11 cellular contexts compared by ENCODE assay signal in the genomic region with DNA sequence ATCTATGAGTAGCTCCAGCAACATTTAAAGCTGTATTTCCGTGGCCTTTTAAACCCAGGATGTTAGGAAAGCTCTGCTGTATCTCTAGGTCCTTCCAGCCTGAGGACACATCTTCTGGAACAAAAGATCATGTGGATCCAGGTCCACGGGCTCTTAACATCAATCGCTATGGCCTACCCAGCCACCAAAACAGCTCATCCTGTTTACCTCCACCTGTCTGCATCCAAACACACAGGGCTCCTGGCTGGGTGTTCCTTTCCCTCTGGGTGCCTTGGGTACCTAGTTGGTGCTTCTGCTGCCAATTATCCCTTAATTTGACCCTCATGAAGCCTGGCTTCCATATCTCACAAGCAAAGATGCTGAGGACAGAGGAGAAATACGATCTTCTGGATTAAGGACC. TPM values are rescaled to one million over a fixed set of nuclear protein-coding genes. Genes with fewer than 3 reads are reported as not detected.
DNase-seq lines count a peak whose midpoint lies in the region; TF ChIP-seq lines count a peak whose summit lies in the region.
"Had no signal": no experiment of that assay in that cellular context is flagged by ENCODE, and none has a peak within 500 bp of the region (broad histone marks: within the 10 kb centered on the region; RNA-seq: fewer than 3 reads in every experiment).

No MANE protein-coding gene starts in this region.

- in situ Hi-C loops in G401 (cut with HindIII; ENCODE audit: low sequenced_read_pairs): no loop called here

- H3K4me2 ChIP-seq in BLaER1: peak overlapping the region; percentile 61; the same call in 1 of the 2 replicates
- H3K4me2 ChIP-seq in mesenchymal stem cell (ENCODE audit: low read length, poor library complexity, severe bottlenecking): no peak overlapping the region

- H3K36me3 ChIP-seq in BLaER1: no peaks in the 10 kb centered on the region
- peaks cover 61% of the 10 kb centered on the region for H3K36me3 ChIP-seq in adipocyte (ENCODE audit: control insufficient read depth, insufficient read depth, low read length, severe bottlenecking)
- peaks cover 18 to 64% of the 10 kb centered on the region in 2 experiments for H3K36me3 ChIP-seq in mesenchymal stem cell (ENCODE audit: control insufficient read depth in 1 of 2, insufficient read depth in 2 of 2, low read depth in 1 of 2, low read length in 2 of 2)
- H3K36me3 ChIP-seq in stomach: peaks cover 23 to 57% (median 42%) of the 10 kb centered on the region in 4 donors
- H3K36me3 ChIP-seq: MG63 had no signal

- TF ChIP-seq EP300 in stomach (IDR thresholded peaks at IDR 0.05): no peak

- H2AFZ ChIP-seq in mesenchymal stem cell (ENCODE audit: low read depth, low read length): no peak overlapping the region

- H3K23ac ChIP-seq in mesenchymal stem cell (ENCODE audit: low read length in 2 of 2): no peak overlapping the region

- no peak overlapping the region for H4K91ac ChIP-seq in mesenchymal stem cell (ENCODE audit: low read length)

- H3K27ac ChIP-seq in BLaER1: no peak overlapping the region
- no peak overlapping the region for H3K27ac ChIP-seq in mesenchymal stem cell (ENCODE audit: low read length, poor library complexity, severe bottlenecking)
- peak overlapping the region in 4 of 5 donors; percentile 27 to 99 (median 95) for H3K27ac ChIP-seq in stomach

- H2BK5ac ChIP-seq in mesenchymal stem cell (ENCODE audit: low read depth, low read length, poor library complexity, severe bottlenecking): no peak overlapping the region

- TF ChIP-seq CTCF in stomach (IDR thresholded peaks at IDR 0.05): no peak

- peaks cover 27% of the 10 kb centered on the region for H3K27me3 ChIP-seq in BLaER1
- H3K27me3 ChIP-seq in adipocyte (replicated peaks; ENCODE audit: control insufficient read depth, insufficient read depth, low read length): no peaks in the 10 kb centered on the region
- H3K27me3 ChIP-seq in mesenchymal stem cell (ENCODE audit: control insufficient read depth in 1 of 2, insufficient read depth in 1 of 2, low read length in 2 of 2): no peaks in the 10 kb centered on the region
- peaks cover 0 to 25% (median 22%) of the 10 kb centered on the region in 3 donors for H3K27me3 ChIP-seq in stomach
- H3K27me3 ChIP-seq: MG63 had no signal

- H3K9me3 ChIP-seq in BLaER1: no peaks in the 10 kb centered on the region
- H3K9me3 ChIP-seq in adipocyte (ENCODE audit: control insufficient read depth, low read length): no peaks in the 10 kb centered on the region
- H3K9me3 ChIP-seq in mesenchymal stem cell (ENCODE audit: control insufficient read depth, low read length): no peaks in the 10 kb centered on the region
- H3K9me3 ChIP-seq in stomach: no peaks in the 10 kb centered on the region
- H3K9me3 ChIP-seq: MG63 had no signal

- peaks cover 13% of the 10 kb centered on the region for H3K79me1 ChIP-seq in mesenchymal stem cell (replicated peaks; ENCODE audit: low read length, poor library complexity, severe bottlenecking)

- H3K9ac ChIP-seq in BLaER1 (no peak overlapping the region), adipocyte (ENCODE audit: low read length) (peak overlapping the region; percentile 95), mesenchymal stem cell (ENCODE audit: low read length) (peak overlapping the region; percentile 96)

- H4K8ac ChIP-seq in mesenchymal stem cell (ENCODE audit: low read length): no peak overlapping the region

- H2BK15ac ChIP-seq in mesenchymal stem cell (ENCODE audit: low read depth, poor library complexity, severe bottlenecking): no peak overlapping the region

- intact Hi-C loops in stomach (cut with DNase I; ENCODE audit: low total_unique reads): loop anchor here (5.0 kb wide), 1 partner anchor 244 kb away; no protein-coding TSS in a partner anchor

- DNase-seq in adipocyte (ENCODE audit: low read depth): no peak
- DNase-seq in mesenchymal stem cell: no peak
- no peak for DNase-seq in stomach
- DNase-seq in dedifferentiated amniotic fluid mesenchymal stem cell (ENCODE audit: extremely low spot score): no peak
- DNase-seq in G401 (ENCODE audit: low spot score): no peak
- DNase-seq in kidney tubule cell (ENCODE audit: low spot score): no peak
- no peak for DNase-seq in effector CD8-positive, alpha-beta T cell (lab: John Stamatoyannopoulos, UW)
- DNase-seq: cortex of kidney, MG63 had no signal

- no peaks in the 10 kb centered on the region for H4K20me1 ChIP-seq in BLaER1

- H3K18ac ChIP-seq in mesenchymal stem cell (ENCODE audit: low read depth in 1 of 2, low read length in 2 of 2): peak overlapping the region in 1 of 2 experiments; percentile 2

- H2AK5ac ChIP-seq in mesenchymal stem cell (ENCODE audit: low read length, severe bottlenecking): no peak overlapping the region

- H3K4ac ChIP-seq in mesenchymal stem cell (ENCODE audit: low read depth in 1 of 2, low read length in 2 of 2): no peak overlapping the region

- no peak for TF ChIP-seq POLR2A in stomach (IDR thresholded peaks at IDR 0.05)

- no peak overlapping the region for H2BK120ac ChIP-seq in mesenchymal stem cell (ENCODE audit: low read depth, low read length)

- H2BK12ac ChIP-seq in mesenchymal stem cell (ENCODE audit: low read length in 2 of 2): no peak overlapping the region

- no peak overlapping the region for H3K14ac ChIP-seq in mesenchymal stem cell (ENCODE audit: low read length in 2 of 2)

- H3K4me1 ChIP-seq in BLaER1 (peaks cover 37% of the 10 kb centered on the region), adipocyte (ENCODE audit: control insufficient read depth, insufficient read depth, low read length) (peaks cover 66% of the 10 kb centered on the region), mesenchymal stem cell (ENCODE audit: control insufficient read depth, insufficient read depth, low read depth, low read length) (peaks cover 16% of the 10 kb centered on the region), stomach (peaks cover 40 to 94% (median 82%) of the 10 kb centered on the region in 4 donors)

- WGBS in mesenchymal stem cell: 97% methylated on average over 4 of the region's 4 CpGs
- WGBS in stomach, 5 donors: 69 to 90% (median 88%) methylated on average over 4 of the region's 4 CpGs

- H3K4me3 ChIP-seq in BLaER1 (no peak overlapping the region), adipocyte (ENCODE audit: low read length) (peak overlapping the region; percentile 91), mesenchymal stem cell (ENCODE audit: insufficient read depth in 1 of 2, low read depth in 1 of 2, low read length in 2 of 2) (peak overlapping the region in 1 of 2 experiments; percentile 92), stomach (peak overlapping the region; percentile 21 to 60 (median 57))
- H3K4me3 ChIP-seq: MG63 had no signal

RNA-seq across cellular contexts. Expression of a gene that starts 7.0 kb away (rescaled TPM):
- polyA plus RNA-seq in mesenchymal stem cell (2013, experiment 1 of 2): 74.0 TPM
- 79.1 TPM for polyA plus RNA-seq in mesenchymal stem cell (2013, experiment 2 of 2)
- total RNA-seq in stomach: 100 to 1,000 TPM in 1 of 5 donors, 10 to 100 TPM in 4; 35.6 to 168 (median 64.5) TPM
- 10 to 100 TPM; 34.2 to 54.4 (median 49.0) TPM for polyA plus RNA-seq in stomach
- 3.2 TPM in 1 of 2 replicates, not detected in the other for total RNA-seq in G401 (2014; rRNA removed; shearing (Covaris generic))
- total RNA-seq: activated CD4-positive, alpha-beta T cell treated with anti-CD3 and anti-CD28 coated beads, Interleukin-2, amount 10 ng/mL, durations not matched to agents 7 days and 5 days had no signal

Comparison
In these comparisons a context has a peak if more than half of its experiments do, and no peak if none do; other contexts are left out.
1. H3K27ac ChIP-seq: peak in stomach (4 of 5); none in BLaER1 (single experiment) and mesenchymal stem cell (single experiment).